ENCODE assay signal across 3 cellular contexts in the genomic region with DNA sequence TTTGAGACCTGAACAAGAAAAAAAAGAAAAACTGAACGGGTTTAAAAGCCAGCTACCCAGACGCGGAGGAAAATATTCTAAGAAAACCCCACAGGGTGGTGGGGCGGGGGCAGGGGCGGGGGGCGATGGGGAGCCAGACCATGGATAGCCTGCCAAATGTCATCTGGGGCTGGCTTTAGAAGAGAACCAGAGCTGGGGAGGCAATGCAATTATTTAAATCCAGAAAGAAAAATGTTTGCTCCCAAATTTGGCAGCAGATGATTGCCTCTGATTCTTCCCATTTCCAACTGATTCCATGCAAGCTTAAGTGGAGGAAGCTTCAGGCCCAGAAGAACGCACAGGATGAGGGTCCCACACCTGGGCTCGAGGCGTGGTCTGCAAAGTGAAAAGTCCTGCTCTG.
TF ChIP-seq lines count a peak whose summit lies in the region.

No MANE protein-coding gene starts in this region.

TF ChIP-seq in SK-N-SH, 30 proteins besides CTCF, POLR2A, EP300 and RAD21:
- no peak for TF ChIP-seq TCF12 (IDR thresholded peaks at IDR 0.05)
- TF ChIP-seq, protein P1, sequence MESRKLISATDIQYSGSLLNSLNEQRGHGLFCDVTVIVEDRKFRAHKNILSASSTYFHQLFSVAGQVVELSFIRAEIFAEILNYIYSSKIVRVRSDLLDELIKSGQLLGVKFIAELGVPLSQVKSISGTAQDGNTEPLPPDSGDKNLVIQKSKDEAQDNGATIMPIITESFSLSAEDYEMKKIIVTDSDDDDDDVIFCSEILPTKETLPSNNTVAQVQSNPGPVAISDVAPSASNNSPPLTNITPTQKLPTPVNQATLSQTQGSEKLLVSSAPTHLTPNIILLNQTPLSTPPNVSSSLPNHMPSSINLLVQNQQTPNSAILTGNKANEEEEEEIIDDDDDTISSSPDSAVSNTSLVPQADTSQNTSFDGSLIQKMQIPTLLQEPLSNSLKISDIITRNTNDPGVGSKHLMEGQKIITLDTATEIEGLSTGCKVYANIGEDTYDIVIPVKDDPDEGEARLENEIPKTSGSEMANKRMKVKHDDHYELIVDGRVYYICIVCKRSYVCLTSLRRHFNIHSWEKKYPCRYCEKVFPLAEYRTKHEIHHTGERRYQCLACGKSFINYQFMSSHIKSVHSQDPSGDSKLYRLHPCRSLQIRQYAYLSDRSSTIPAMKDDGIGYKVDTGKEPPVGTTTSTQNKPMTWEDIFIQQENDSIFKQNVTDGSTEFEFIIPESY (IDR thresholded peaks at IDR 0.05; ENCODE audit: borderline replicate concordance, low read depth): no peak
- TF ChIP-seq ELF1 (IDR thresholded peaks at IDR 0.05): no peak
- TF ChIP-seq TEAD4 (IDR thresholded peaks at IDR 0.05; ENCODE audit: borderline replicate concordance, insufficient read depth): no peak
- no peak for TF ChIP-seq SMC3 (IDR thresholded peaks at IDR 0.05; ENCODE audit: low read depth, low read length)
- TF ChIP-seq JUND (IDR thresholded peaks at IDR 0.05): no peak

TF ChIP-seq in SK-N-SH treated with all-trans-retinoic acid at 6 μM for 48 hours, 23 proteins besides CTCF, POLR2A, EP300 and RAD21:
- TF ChIP-seq, protein P2, sequence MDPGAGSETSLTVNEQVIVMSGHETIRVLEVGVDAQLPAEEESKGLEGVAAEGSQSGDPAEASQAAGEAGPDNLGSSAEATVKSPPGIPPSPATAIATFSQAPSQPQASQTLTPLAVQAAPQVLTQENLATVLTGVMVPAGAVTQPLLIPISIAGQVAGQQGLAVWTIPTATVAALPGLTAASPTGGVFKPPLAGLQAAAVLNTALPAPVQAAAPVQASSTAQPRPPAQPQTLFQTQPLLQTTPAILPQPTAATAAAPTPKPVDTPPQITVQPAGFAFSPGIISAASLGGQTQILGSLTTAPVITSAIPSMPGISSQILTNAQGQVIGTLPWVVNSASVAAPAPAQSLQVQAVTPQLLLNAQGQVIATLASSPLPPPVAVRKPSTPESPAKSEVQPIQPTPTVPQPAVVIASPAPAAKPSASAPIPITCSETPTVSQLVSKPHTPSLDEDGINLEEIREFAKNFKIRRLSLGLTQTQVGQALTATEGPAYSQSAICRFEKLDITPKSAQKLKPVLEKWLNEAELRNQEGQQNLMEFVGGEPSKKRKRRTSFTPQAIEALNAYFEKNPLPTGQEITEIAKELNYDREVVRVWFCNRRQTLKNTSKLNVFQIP (CRISPR knock-in tag; IDR thresholded peaks at IDR 0.05; ENCODE audit: borderline replicate concordance, low read depth): no peak
- TF ChIP-seq, protein P3, sequence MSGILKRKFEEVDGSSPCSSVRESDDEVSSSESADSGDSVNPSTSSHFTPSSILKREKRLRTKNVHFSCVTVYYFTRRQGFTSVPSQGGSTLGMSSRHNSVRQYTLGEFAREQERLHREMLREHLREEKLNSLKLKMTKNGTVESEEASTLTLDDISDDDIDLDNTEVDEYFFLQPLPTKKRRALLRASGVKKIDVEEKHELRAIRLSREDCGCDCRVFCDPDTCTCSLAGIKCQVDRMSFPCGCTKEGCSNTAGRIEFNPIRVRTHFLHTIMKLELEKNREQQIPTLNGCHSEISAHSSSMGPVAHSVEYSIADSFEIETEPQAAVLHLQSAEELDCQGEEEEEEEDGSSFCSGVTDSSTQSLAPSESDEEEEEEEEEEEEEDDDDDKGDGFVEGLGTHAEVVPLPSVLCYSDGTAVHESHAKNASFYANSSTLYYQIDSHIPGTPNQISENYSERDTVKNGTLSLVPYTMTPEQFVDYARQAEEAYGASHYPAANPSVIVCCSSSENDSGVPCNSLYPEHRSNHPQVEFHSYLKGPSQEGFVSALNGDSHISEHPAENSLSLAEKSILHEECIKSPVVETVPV (CRISPR knock-in tag; IDR thresholded peaks at IDR 0.05): no peak
- TF ChIP-seq, protein P4, sequence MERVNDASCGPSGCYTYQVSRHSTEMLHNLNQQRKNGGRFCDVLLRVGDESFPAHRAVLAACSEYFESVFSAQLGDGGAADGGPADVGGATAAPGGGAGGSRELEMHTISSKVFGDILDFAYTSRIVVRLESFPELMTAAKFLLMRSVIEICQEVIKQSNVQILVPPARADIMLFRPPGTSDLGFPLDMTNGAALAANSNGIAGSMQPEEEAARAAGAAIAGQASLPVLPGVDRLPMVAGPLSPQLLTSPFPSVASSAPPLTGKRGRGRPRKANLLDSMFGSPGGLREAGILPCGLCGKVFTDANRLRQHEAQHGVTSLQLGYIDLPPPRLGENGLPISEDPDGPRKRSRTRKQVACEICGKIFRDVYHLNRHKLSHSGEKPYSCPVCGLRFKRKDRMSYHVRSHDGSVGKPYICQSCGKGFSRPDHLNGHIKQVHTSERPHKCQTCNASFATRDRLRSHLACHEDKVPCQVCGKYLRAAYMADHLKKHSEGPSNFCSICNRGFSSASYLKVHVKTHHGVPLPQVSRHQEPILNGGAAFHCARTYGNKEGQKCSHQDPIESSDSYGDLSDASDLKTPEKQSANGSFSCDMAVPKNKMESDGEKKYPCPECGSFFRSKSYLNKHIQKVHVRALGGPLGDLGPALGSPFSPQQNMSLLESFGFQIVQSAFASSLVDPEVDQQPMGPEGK (CRISPR knock-in tag; IDR thresholded peaks at IDR 0.05; ENCODE audit: borderline replicate concordance): no peak
- TF ChIP-seq RARB (CRISPR knock-in tag; IDR thresholded peaks at IDR 0.05): no peak
- no peak for TF ChIP-seq ZNF8 (CRISPR knock-in tag; IDR thresholded peaks at IDR 0.05)

TF ChIP-seq in H1, 55 proteins besides CTCF, POLR2A, EP300 and RAD21:
- TF ChIP-seq CTBP2 (IDR thresholded peaks at IDR 0.05; ENCODE audit: borderline replicate concordance, insufficient read depth, insufficient read length, low read length) (no peak), CREB1 (IDR thresholded peaks at IDR 0.05) (no peak), CEBPB (IDR thresholded peaks at IDR 0.05; ENCODE audit: low read depth, low read length) (no peak), YY1 (IDR thresholded peaks at IDR 0.05; ENCODE audit: low read depth, low read length) (no peak), SP4 (IDR thresholded peaks at IDR 0.05; ENCODE audit: low read length) (no peak), GTF2F1 (IDR thresholded peaks at IDR 0.05; ENCODE audit: borderline replicate concordance, low read depth, low read length) (no peak), CHD1 (IDR thresholded peaks at IDR 0.05; ENCODE audit: low read depth, low read length) (no peak), PHF8 (conservative IDR thresholded peaks at IDR 0.05; ENCODE audit: low read depth, low read length) (no peak), ASH2L (IDR thresholded peaks at IDR 0.05; ENCODE audit: low read length) (no peak), NRF1 (IDR thresholded peaks at IDR 0.05; ENCODE audit: low read depth, low read length) (no peak), BRCA1 (IDR thresholded peaks at IDR 0.05; ENCODE audit: low read depth, low read length) (no peak), POLR2AphosphoS5 (IDR thresholded peaks at IDR 0.05; ENCODE audit: low read depth, low read length) (no peak), EZH2 (IDR thresholded peaks at IDR 0.05; ENCODE audit: low read depth, low read length, severe bottlenecking) (no peak), BCL11A (IDR thresholded peaks at IDR 0.05; ENCODE audit: low read depth in 2 of 2, low read length in 2 of 2) (no peak), HDAC6 (IDR thresholded peaks at IDR 0.05; ENCODE audit: low read depth, low read length) (no peak)
- TF ChIP-seq, protein P5, sequence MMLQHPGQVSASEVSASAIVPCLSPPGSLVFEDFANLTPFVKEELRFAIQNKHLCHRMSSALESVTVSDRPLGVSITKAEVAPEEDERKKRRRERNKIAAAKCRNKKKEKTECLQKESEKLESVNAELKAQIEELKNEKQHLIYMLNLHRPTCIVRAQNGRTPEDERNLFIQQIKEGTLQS (IDR thresholded peaks at IDR 0.05; ENCODE audit: insufficient read depth, low read depth, low read length): no peak
